8 cellular contexts compared by ENCODE assay signal in the genomic region with DNA sequence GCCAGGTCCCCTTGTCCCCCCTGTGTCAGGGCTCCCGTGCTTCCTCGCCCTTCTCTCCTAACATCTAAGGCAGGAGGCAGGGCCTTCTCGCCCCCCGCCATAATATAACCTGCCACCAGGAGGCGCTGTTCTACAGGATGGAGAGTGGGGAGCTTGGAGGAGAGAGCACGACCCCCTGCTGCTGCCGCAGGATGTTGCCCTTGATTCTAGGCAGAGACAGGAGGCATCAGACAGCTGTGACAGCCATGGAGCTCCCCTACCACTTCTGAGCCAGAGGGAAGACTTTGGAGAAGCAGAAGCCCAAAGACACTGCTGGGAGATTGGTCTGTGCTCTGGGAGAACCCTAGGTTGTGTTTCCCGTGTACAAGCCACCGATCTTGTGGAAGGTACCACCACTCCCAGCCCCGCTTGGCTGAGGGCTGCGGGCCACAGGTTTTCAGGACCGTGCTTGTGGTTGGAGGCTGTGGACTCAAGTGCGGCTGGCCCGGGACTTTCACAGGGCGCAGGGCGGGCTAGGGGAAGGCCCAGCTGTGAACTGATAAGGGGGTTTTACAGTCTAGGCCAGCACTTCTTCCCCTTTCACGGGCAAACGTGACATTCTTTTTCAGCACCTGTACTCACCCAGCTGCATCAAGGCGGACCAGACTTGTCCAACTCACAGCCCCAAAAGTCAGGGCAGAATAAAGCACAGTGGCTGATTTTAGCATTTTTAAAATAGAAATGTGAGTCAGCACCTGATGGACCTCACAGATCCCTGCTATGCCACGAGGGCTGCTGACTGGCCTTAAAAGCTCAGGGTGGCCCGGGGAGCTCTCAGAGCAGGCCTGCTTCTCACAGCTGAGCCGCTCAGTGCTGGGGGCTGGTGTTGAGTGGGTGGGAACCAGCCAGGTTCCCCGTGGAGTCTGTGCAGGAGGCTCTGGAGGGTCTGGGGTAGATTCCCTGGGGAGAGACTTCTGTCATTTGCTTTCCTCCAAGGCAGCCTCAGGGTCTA. TPM values are rescaled to one million over a fixed set of nuclear protein-coding genes. Genes with fewer than 3 reads are reported as not detected.
A peak's percentile ranks its signal among the peaks of the same experiment; 100 is the strongest.
DNase-seq lines count a peak whose midpoint lies in the region; ATAC-seq and TF ChIP-seq lines count a peak whose summit lies in the region.

No MANE protein-coding gene starts in this region.

- peaks cover 7% of the 10 kb centered on the region for H3K27me3 Mint-ChIP-seq in chondrocyte (ENCODE audit: low read depth)

- H3K4me3 ChIP-seq in AG04450 (ENCODE audit: low read depth, low read length) (no peak overlapping the region), lower lobe of right lung (no peak overlapping the region)

- peak; percentile 80 for TF ChIP-seq CTCF in AG04450 (IDR thresholded peaks at IDR 0.05; ENCODE audit: low read depth, low read length)
- peak; percentile 76 for TF ChIP-seq CTCF in chondrocyte (IDR thresholded peaks at IDR 0.05)
- peak; percentile 78 for TF ChIP-seq CTCF in lower lobe of right lung (IDR thresholded peaks at IDR 0.05)

- POLR2A ChIA-PET in AG04450 (lab: Yijun Ruan, JAX): no interaction called here

- no peaks in the 10 kb centered on the region for H3K36me3 Mint-ChIP-seq in chondrocyte (ENCODE audit: low read depth)

- H3K9me3 ChIP-seq in AG04450 (ENCODE audit: control insufficient read depth, insufficient read depth, low read length) (no peaks in the 10 kb centered on the region), lower lobe of right lung (no peaks in the 10 kb centered on the region)

- H3K36me3 ChIP-seq in lower lobe of right lung: no peaks in the 10 kb centered on the region

- no peak overlapping the region for H3K4me3 Mint-ChIP-seq in chondrocyte (ENCODE audit: unreplicated experiment)

- H3K27ac ChIP-seq in AG04450 (ENCODE audit: low read depth, low read length): no peak overlapping the region
- peak overlapping the region; percentile 38 for H3K27ac ChIP-seq in lower lobe of right lung

- intact Hi-C loops in lower lobe of right lung (cut with DNase I): no loop called here

- no peaks in the 10 kb centered on the region for H3K27me3 ChIP-seq in AG04450 (ENCODE audit: control insufficient read depth, insufficient read depth, low read length)
- no peaks in the 10 kb centered on the region for H3K27me3 ChIP-seq in lower lobe of right lung (ENCODE audit: low read depth)

- no peaks in the 10 kb centered on the region for H3K9me3 Mint-ChIP-seq in chondrocyte (ENCODE audit: low read depth)

- ATAC-seq in GM18861 (IDR thresholded peaks at IDR 0.05; ENCODE audit: unreplicated experiment) (peak; percentile 76), HG03039 (IDR thresholded peaks at IDR 0.05; ENCODE audit: unreplicated experiment) (peak; percentile 83), lower lobe of right lung (peak; percentile 71 to 83)
- peak; percentile 67 to 77 for ATAC-seq in activated CD4-positive, CD25-positive, alpha-beta regulatory T cell treated with anti-CD3 and anti-CD28 coated beads, Interleukin-2, amount 50 U/mL, for 24 hours

- no peaks in the 10 kb centered on the region for H3K4me1 Mint-ChIP-seq in chondrocyte (ENCODE audit: low read depth)

- H3K27ac Mint-ChIP-seq in chondrocyte (ENCODE audit: unreplicated experiment): no peak overlapping the region

- H3K4me1 ChIP-seq in lower lobe of right lung: no peaks in the 10 kb centered on the region

- CTCF ChIA-PET in AG04450 (lab: Charles Lee): interaction anchor here (0.6 to 1.8 kb wide), 21 partner anchors 9 to 695 kb away, joined by 3 to 13 read pairs (median 4); no protein-coding TSS in a partner anchor

- DNase-seq in AG04450 (ENCODE audit: low read depth, low spot score) (no peak), NCI-H2196 (lab: John Stamatoyannopoulos, UW; ENCODE audit: unreplicated experiment) (peak; percentile 81), chondrocyte (ENCODE audit: low spot score) (no peak), lower lobe of right lung (peak; percentile 62)
- DNase-seq in stimulated activated CD8-positive, alpha-beta memory T cell treated with anti-CD3 and anti-CD28 coated beads, Interleukin-15, amount 100 ng/mL, for 1 hour (ENCODE audit: low read depth): peak; percentile 91

RNA-seq across cellular contexts. Expression of gene TIGIT, which starts 2.6 kb away (rescaled TPM):
- polyA plus RNA-seq in AG04450 (2011; rRNA removed): not detected in 2 replicates
- not detected in 2 replicates for polyA minus RNA-seq in AG04450 (2011; rRNA and poly(A)+ RNA removed)
- total RNA-seq in chondrocyte (not detected in 3 replicates), lower lobe of right lung (1.7 TPM)

RNA-seq across cellular contexts. Expression of gene ZNF80, which starts 53.8 kb away (rescaled TPM):
- polyA plus RNA-seq in AG04450 (2011; rRNA removed): not detected in 2 replicates
- not detected in 2 replicates for polyA minus RNA-seq in AG04450 (2011; rRNA and poly(A)+ RNA removed)
- total RNA-seq in chondrocyte (not detected in 3 replicates), lower lobe of right lung (not detected)

Comparison
In these comparisons a context has a peak if more than half of its experiments do, and no peak if none do; other contexts are left out.
1. DNase-seq: peak in NCI-H2196 (single experiment), lower lobe of right lung (single experiment) and stimulated activated CD8-positive, alpha-beta memory T cell treated with anti-CD3 and anti-CD28 coated beads, Interleukin-15, amount 100 ng/mL, for 1 hour (single experiment); none in AG04450 (single experiment) and chondrocyte (single experiment).
2. Peak in every context shown above with its lines, with median percentiles within 50 percentile points of each other: CTCF ChIP-seq and ATAC-seq.